ENCODE assay signal across 30 cellular contexts in genomic region chr19:33859016-33859415, GRCh38.
"Had no signal": no experiment of that assay in that cellular context is flagged by ENCODE, and none has a peak within 500 bp of the region (broad histone marks: within the 10 kb centered on the region; RNA-seq: fewer than 3 reads in every experiment).

No MANE protein-coding gene starts in this region.

- H3K4me3 Mint-ChIP-seq: activated B cell treated with CpG ODN at 0.5 μM for 24 hours; activated CD8-positive, alpha-beta memory T cell treated with anti-CD3 and anti-CD28 coated beads, Interleukin-2, amount 10 ng/mL, durations not matched to agents 7 days and 5 days; activated CD8-positive, alpha-beta T cell treated with anti-CD3 and anti-CD28 coated beads, Interleukin-2, amount 10 ng/mL, durations not matched to agents 7 days and 5 days; activated naive CD4-positive, alpha-beta T cell treated with anti-CD3 and anti-CD28 coated beads, Interleukin-2, amount 10 ng/mL, durations not matched to agents 7 days and 5 days; activated naive CD8-positive, alpha-beta T cell treated with anti-CD3 and anti-CD28 coated beads, Interleukin-2, amount 10 ng/mL, durations not matched to agents 7 days and 5 days; brain; T-helper 17 cell; T-helper 2 cell treated with Interferon-gamma antibody and Interleukin-4, amounts not matched to agents 5 μg/mL and 100 μg/mL, for 36 hours had no signal

- ATAC-seq: activated CD4-positive, CD25-positive, alpha-beta regulatory T cell treated with anti-CD3 and anti-CD28 coated beads, Interleukin-2, amount 50 U/mL, for 24 hours; activated CD8-positive, alpha-beta memory T cell treated with anti-CD3 and anti-CD28 coated beads, Interleukin-2, amount 10 ng/mL, durations not matched to agents 7 days and 5 days; activated CD8-positive, alpha-beta T cell treated with anti-CD3 and anti-CD28 coated beads, Interleukin-2, amount 10 ng/mL, durations not matched to agents 7 days and 5 days; activated naive CD4-positive, alpha-beta T cell treated with anti-CD3 and anti-CD28 coated beads, Interleukin-2, amount 50 U/mL, for 72 hours; T-helper 17 cell had no signal

- H3K9me3 Mint-ChIP-seq: activated B cell treated with CpG ODN at 0.5 μM for 24 hours; activated naive CD4-positive, alpha-beta T cell treated with anti-CD3 and anti-CD28 coated beads, Interleukin-2, amount 10 ng/mL, durations not matched to agents 7 days and 5 days; activated naive CD4-positive, alpha-beta T cell treated with anti-CD3 and anti-CD28 coated beads, Interleukin-2, amount 50 U/mL, for 72 hours; activated naive CD8-positive, alpha-beta T cell treated with anti-CD3 and anti-CD28 coated beads, Interleukin-2, amount 10 ng/mL, durations not matched to agents 7 days and 5 days; T-helper 2 cell treated with Interferon-gamma antibody and Interleukin-4, amounts not matched to agents 5 μg/mL and 100 μg/mL, for 36 hours had no signal

- DNase-seq: activated B cell treated with CpG ODN at 0.5 μM for 24 hours; activated CD4-positive, alpha-beta T cell treated with anti-CD3 and anti-CD28 coated beads for 48 hours; activated CD4-positive, alpha-beta T cell treated with anti-CD3 and anti-CD28 coated beads, Interleukin-2, amount 50 U/mL, for 1 hour; activated CD4-positive, alpha-beta T cell treated with anti-CD3 and anti-CD28 coated beads, Interleukin-2, amount 50 U/mL, for 48 hours; activated CD8-positive, alpha-beta memory T cell treated with anti-CD3 and anti-CD28 coated beads, Interleukin-2, amount 10 ng/mL, durations not matched to agents 7 days and 5 days; activated CD8-positive, alpha-beta memory T cell treated with anti-CD3 and anti-CD28 coated beads, Interleukin-2, amount 50 U/mL, for 4 hours; activated CD8-positive, alpha-beta T cell treated with anti-CD3 and anti-CD28 coated beads, Interleukin-2, amount 10 ng/mL, durations not matched to agents 7 days and 5 days; activated gamma-delta T cell; activated naive CD4-positive, alpha-beta T cell; activated naive CD4-positive, alpha-beta T cell treated with anti-CD3 and anti-CD28 coated beads, Interleukin-2, amount 10 ng/mL, durations not matched to agents 7 days and 5 days; activated naive CD8-positive, alpha-beta T cell treated with anti-CD3 and anti-CD28 coated beads, Interleukin-2, amount 10 ng/mL, durations not matched to agents 7 days and 5 days; activated T-cell treated with anti-CD3 and anti-CD28 coated beads, Interleukin-2, amount 50 U/mL, for 1 hour; activated T-cell treated with anti-CD3 and anti-CD28 coated beads, Interleukin-2, amount 50 U/mL, for 48 hours; central memory CD4-positive, alpha-beta T cell; cerebellar nuclear complex; colonic mucosa; effector CD8-positive, alpha-beta T cell; esophagus squamous epithelium; T-helper 1 cell; T-helper 17 cell; T1000; WERI-Rb-1 had no signal

- H3K36me3 ChIP-seq: ascending aorta, breast epithelium, cardiac muscle cell, colonic mucosa, esophagus squamous epithelium, WERI-Rb-1 had no signal

- H3K4me1 Mint-ChIP-seq: activated B cell treated with CpG ODN at 0.5 μM for 24 hours; activated CD8-positive, alpha-beta memory T cell treated with anti-CD3 and anti-CD28 coated beads, Interleukin-2, amount 10 ng/mL, durations not matched to agents 7 days and 5 days; activated naive CD4-positive, alpha-beta T cell treated with anti-CD3 and anti-CD28 coated beads, Interleukin-2, amount 10 ng/mL, durations not matched to agents 7 days and 5 days; activated naive CD8-positive, alpha-beta T cell treated with anti-CD3 and anti-CD28 coated beads, Interleukin-2, amount 10 ng/mL, durations not matched to agents 7 days and 5 days; brain; T-helper 17 cell had no signal

- H3K9me3 ChIP-seq: ascending aorta, breast epithelium, colonic mucosa, esophagus squamous epithelium had no signal

- H3K27me3 Mint-ChIP-seq: activated B cell treated with CpG ODN at 0.5 μM for 24 hours; activated CD8-positive, alpha-beta memory T cell treated with anti-CD3 and anti-CD28 coated beads, Interleukin-2, amount 10 ng/mL, durations not matched to agents 7 days and 5 days; activated naive CD4-positive, alpha-beta T cell treated with anti-CD3 and anti-CD28 coated beads, Interleukin-2, amount 10 ng/mL, durations not matched to agents 7 days and 5 days; brain; T-helper 17 cell had no signal

- H3K27me3 ChIP-seq: ascending aorta, breast epithelium, cardiac muscle cell, colonic mucosa, esophagus squamous epithelium had no signal

- H3K36me3 Mint-ChIP-seq: activated CD8-positive, alpha-beta memory T cell treated with anti-CD3 and anti-CD28 coated beads, Interleukin-2, amount 10 ng/mL, durations not matched to agents 7 days and 5 days; activated naive CD4-positive, alpha-beta T cell treated with anti-CD3 and anti-CD28 coated beads, Interleukin-2, amount 10 ng/mL, durations not matched to agents 7 days and 5 days; activated naive CD4-positive, alpha-beta T cell treated with anti-CD3 and anti-CD28 coated beads, Interleukin-2, amount 50 U/mL, for 72 hours; activated naive CD8-positive, alpha-beta T cell treated with anti-CD3 and anti-CD28 coated beads, Interleukin-2, amount 10 ng/mL, durations not matched to agents 7 days and 5 days; brain had no signal

- H3K27ac ChIP-seq: ascending aorta, breast epithelium, cardiac muscle cell, colonic mucosa, epithelial cell of prostate, esophagus squamous epithelium, WERI-Rb-1 had no signal

- H3K4me1 ChIP-seq: ascending aorta, breast epithelium, colonic mucosa had no signal

- H3K27ac Mint-ChIP-seq: activated B cell treated with CpG ODN at 0.5 μM for 24 hours; activated CD8-positive, alpha-beta memory T cell treated with anti-CD3 and anti-CD28 coated beads, Interleukin-2, amount 10 ng/mL, durations not matched to agents 7 days and 5 days; activated CD8-positive, alpha-beta T cell treated with anti-CD3 and anti-CD28 coated beads, Interleukin-2, amount 10 ng/mL, durations not matched to agents 7 days and 5 days; activated naive CD4-positive, alpha-beta T cell treated with anti-CD3 and anti-CD28 coated beads, Interleukin-2, amount 10 ng/mL, durations not matched to agents 7 days and 5 days; activated naive CD4-positive, alpha-beta T cell treated with anti-CD3 and anti-CD28 coated beads, Interleukin-2, amount 50 U/mL, for 72 hours; activated naive CD8-positive, alpha-beta T cell treated with anti-CD3 and anti-CD28 coated beads, Interleukin-2, amount 10 ng/mL, durations not matched to agents 7 days and 5 days; brain; T-helper 17 cell; T-helper 2 cell treated with Interferon-gamma antibody and Interleukin-4, amounts not matched to agents 5 μg/mL and 100 μg/mL, for 36 hours had no signal

- H3K4me3 ChIP-seq: ascending aorta, breast epithelium, cardiac muscle cell, colonic mucosa, esophagus squamous epithelium had no signal
